ENCODE assay signal across 10 cellular contexts in the genomic region with DNA sequence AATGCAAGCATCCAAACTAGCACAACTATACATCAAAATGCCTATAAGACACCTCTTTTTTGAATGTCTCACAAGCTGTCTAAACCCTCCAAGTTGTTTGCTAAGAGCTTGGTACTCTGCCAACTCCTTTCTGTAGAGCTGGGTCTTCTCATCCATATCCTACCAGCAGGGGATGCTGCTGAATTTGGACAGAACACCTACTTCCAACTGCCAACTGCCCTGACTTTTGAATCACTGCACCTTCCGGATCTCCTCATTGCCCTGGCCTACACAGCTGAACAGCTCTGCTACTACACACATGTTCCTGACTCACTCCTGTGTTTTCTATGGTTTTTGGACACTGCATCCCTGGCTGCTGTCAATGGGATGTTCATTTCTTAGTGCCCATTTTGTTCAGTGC. TPM values are rescaled to one million over a fixed set of nuclear protein-coding genes. Genes with fewer than 3 reads are reported as not detected.
A peak's percentile ranks its signal among the peaks of the same experiment; 100 is the strongest.
DNase-seq lines count a peak whose midpoint lies in the region; ATAC-seq and TF ChIP-seq lines count a peak whose summit lies in the region.
"Had no signal": no experiment of that assay in that cellular context is flagged by ENCODE, and none has a peak within 500 bp of the region (broad histone marks: within the 10 kb centered on the region; RNA-seq: fewer than 3 reads in every experiment).

No MANE protein-coding gene starts in this region.

- no peak overlapping the region for H3K4me3 ChIP-seq in choroid plexus epithelial cell (ENCODE audit: low read depth, low read length)
- H3K4me3 ChIP-seq in gastrocnemius medialis: no peak overlapping the region
- no peak overlapping the region for H3K4me3 ChIP-seq in dorsolateral prefrontal cortex

- H3K4me1 Mint-ChIP-seq in activated CD4-positive, alpha-beta T cell treated with anti-CD3 and anti-CD28 coated beads for 36 hours: peaks cover 8% of the 10 kb centered on the region
- no peaks in the 10 kb centered on the region for H3K4me1 Mint-ChIP-seq in activated CD4-positive, alpha-beta T cell treated with anti-CD3 and anti-CD28 coated beads, Interleukin-2, amount 10 ng/mL, durations not matched to agents 24 days and 14 days

- TF ChIP-seq POLR2A in gastrocnemius medialis (IDR thresholded peaks at IDR 0.05): no peak

- H3K36me3 Mint-ChIP-seq in activated CD4-positive, alpha-beta T cell treated with anti-CD3 and anti-CD28 coated beads for 36 hours (ENCODE audit: low read depth): peaks cover 3% of the 10 kb centered on the region
- H3K36me3 Mint-ChIP-seq in activated CD4-positive, alpha-beta T cell treated with anti-CD3 and anti-CD28 coated beads, Interleukin-2, amount 10 ng/mL, durations not matched to agents 24 days and 14 days (ENCODE audit: low read depth): no peaks in the 10 kb centered on the region
- H3K36me3 Mint-ChIP-seq: CD4-positive, CD25-positive, alpha-beta regulatory T cell had no signal

- H3K9me3 ChIP-seq in gastrocnemius medialis: no peaks in the 10 kb centered on the region

- no peak overlapping the region for H3K27ac Mint-ChIP-seq in activated CD4-positive, alpha-beta T cell treated with anti-CD3 and anti-CD28 coated beads for 36 hours
- H3K27ac Mint-ChIP-seq in activated CD4-positive, alpha-beta T cell treated with anti-CD3 and anti-CD28 coated beads, Interleukin-2, amount 10 ng/mL, durations not matched to agents 24 days and 14 days: no peak overlapping the region
- H3K27ac Mint-ChIP-seq: CD4-positive, CD25-positive, alpha-beta regulatory T cell had no signal

- H3K27me3 Mint-ChIP-seq in activated CD4-positive, alpha-beta T cell treated with anti-CD3 and anti-CD28 coated beads for 36 hours: no peaks in the 10 kb centered on the region
- H3K27me3 Mint-ChIP-seq in activated CD4-positive, alpha-beta T cell treated with anti-CD3 and anti-CD28 coated beads, Interleukin-2, amount 10 ng/mL, durations not matched to agents 24 days and 14 days: peaks cover 2% of the 10 kb centered on the region
- H3K27me3 Mint-ChIP-seq: CD4-positive, CD25-positive, alpha-beta regulatory T cell had no signal

- TF ChIP-seq CTCF in choroid plexus epithelial cell (conservative IDR thresholded peaks at IDR 0.05; ENCODE audit: low read depth, low read length) (peak; percentile 54), gastrocnemius medialis (IDR thresholded peaks at IDR 0.05 in 4 of 5, conservative IDR thresholded peaks at IDR 0.05 in 1 of 5) (peak in 4 of 5 experiments; percentile 23 to 48 (median 26)), dorsolateral prefrontal cortex (IDR thresholded peaks at IDR 0.05 in 54 of 56, conservative IDR thresholded peaks at IDR 0.05 in 2 of 56; ENCODE audit: low read depth in 1 of 56, partially characterized antibody in 56 of 56) (peak in 3 of 56 donors; percentile 11 to 12 (median 11))

- H3K4me3 Mint-ChIP-seq in activated CD4-positive, alpha-beta T cell treated with anti-CD3 and anti-CD28 coated beads for 36 hours: no peak overlapping the region
- no peak overlapping the region for H3K4me3 Mint-ChIP-seq in activated CD4-positive, alpha-beta T cell treated with anti-CD3 and anti-CD28 coated beads, Interleukin-2, amount 10 ng/mL, durations not matched to agents 24 days and 14 days
- H3K4me3 Mint-ChIP-seq: CD4-positive, CD25-positive, alpha-beta regulatory T cell had no signal

- ATAC-seq in activated CD4-positive, alpha-beta T cell treated with anti-CD3 and anti-CD28 coated beads for 36 hours: no peak
- ATAC-seq in gastrocnemius medialis: peak; percentile 72

- POLR2A ChIA-PET in activated CD4-positive, alpha-beta T cell treated with anti-CD3 and anti-CD28 coated beads for 36 hours (lab: Charles Lee): no interaction called here

- H3K9me3 Mint-ChIP-seq in activated CD4-positive, alpha-beta T cell treated with anti-CD3 and anti-CD28 coated beads for 36 hours (ENCODE audit: low read depth): peaks cover 1% of the 10 kb centered on the region
- H3K9me3 Mint-ChIP-seq in activated CD4-positive, alpha-beta T cell treated with anti-CD3 and anti-CD28 coated beads, Interleukin-2, amount 10 ng/mL, durations not matched to agents 24 days and 14 days: no peaks in the 10 kb centered on the region

- H3K27me3 ChIP-seq in gastrocnemius medialis (no peaks in the 10 kb centered on the region), dorsolateral prefrontal cortex (no peaks in the 10 kb centered on the region)

- H3K36me3 ChIP-seq in gastrocnemius medialis: no peaks in the 10 kb centered on the region

- in situ Hi-C loops in gastrocnemius medialis (cut with MboI; ENCODE audit: low sequenced_read_pairs in 4 of 4): no loop called here

- H3K27ac ChIP-seq in gastrocnemius medialis (peak overlapping the region; percentile 54 to 71 (median 62)), dorsolateral prefrontal cortex (no peak overlapping the region)
- H3K27ac ChIP-seq: RWPE1 had no signal

- peak; percentile 14 for DNase-seq in activated CD4-positive, alpha-beta T cell treated with anti-CD3 and anti-CD28 coated beads for 36 hours
- no peak for DNase-seq in activated CD4-positive, alpha-beta T cell treated with anti-CD3 and anti-CD28 coated beads, Interleukin-2, amount 50 U/mL, for 1 hour
- DNase-seq in NCI-H1694 (lab: John Stamatoyannopoulos, UW) (peak; percentile 40), choroid plexus epithelial cell (ENCODE audit: low read depth) (peak; percentile 73), gastrocnemius medialis (peak in 1 of 2 donors; percentile 48), dorsolateral prefrontal cortex (no peak)
- no peak for DNase-seq in activated CD4-positive, alpha-beta T cell treated with anti-CD3 and anti-CD28 coated beads, Interleukin-2, amount 10 ng/mL, durations not matched to agents 24 days and 14 days
- no peak for DNase-seq in stimulated activated CD4-positive, alpha-beta T cell treated with anti-CD3 and anti-CD28 coated beads, Interleukin-2, amount 100 ng/mL, for 48 hours

- peaks cover 10 to 16% of the 10 kb centered on the region in 2 donors for H3K4me1 ChIP-seq in gastrocnemius medialis

- intact Hi-C loops in activated CD4-positive, alpha-beta T cell treated with anti-CD3 and anti-CD28 coated beads for 36 hours (cut with DNase I, micrococcal nuclease): no loop called here
- intact Hi-C loops in gastrocnemius medialis (cut with DNase I; ENCODE audit: low total_unique reads) (loop anchor here (5.0 kb wide), 1 partner anchor 45 kb away; no protein-coding TSS in a partner anchor), dorsolateral prefrontal cortex (cut with DNase I) (no loop called here)
- intact Hi-C loops in activated CD4-positive, alpha-beta T cell treated with anti-CD3 and anti-CD28 coated beads, Interleukin-2, amount 10 ng/mL, durations not matched to agents 24 days and 14 days (cut with micrococcal nuclease): no loop called here

- CTCF ChIA-PET in activated CD4-positive, alpha-beta T cell treated with anti-CD3 and anti-CD28 coated beads for 36 hours (lab: Charles Lee): interaction anchor here (0.6 to 0.8 kb wide), 2 partner anchors 13 to 1633 kb away, joined by 3 to 4 read pairs; no protein-coding TSS in a partner anchor

RNA-seq across cellular contexts. Expression of gene FAM184B, which starts 18.7 kb away (rescaled TPM):
- total RNA-seq in activated CD4-positive, alpha-beta T cell treated with anti-CD3 and anti-CD28 coated beads for 36 hours: under 1 TPM in 1 of 2 experiments, not detected in 1; 0.04 TPM
- total RNA-seq in gastrocnemius medialis (under 1 TPM in 3 of 4 donors, not detected in 1; 0.11 to 0.53 (median 0.49) TPM), dorsolateral prefrontal cortex (1 to 10 TPM; 1.4 to 3.9 (median 2.3) TPM)
- not detected in 2 replicates for total RNA-seq in activated CD4-positive, alpha-beta T cell treated with anti-CD3 and anti-CD28 coated beads, Interleukin-2, amount 10 ng/mL, durations not matched to agents 24 days and 14 days
- total RNA-seq: CD4-positive, CD25-positive, alpha-beta regulatory T cell had no signal

RNA-seq across cellular contexts. Expression of gene DCAF16, which starts 47.9 kb away (rescaled TPM):
- total RNA-seq in activated CD4-positive, alpha-beta T cell treated with anti-CD3 and anti-CD28 coated beads for 36 hours: 10 to 100 TPM; 40.3 to 47.5 TPM
- total RNA-seq in gastrocnemius medialis: 10 to 100 TPM in 2 of 4 donors, 1 to 10 TPM in 2; 5.8 to 12.3 (median 8.2) TPM
- total RNA-seq in activated CD4-positive, alpha-beta T cell treated with anti-CD3 and anti-CD28 coated beads, Interleukin-2, amount 10 ng/mL, durations not matched to agents 24 days and 14 days: 47.1 and 51.4 TPM in 2 replicates
- total RNA-seq in dorsolateral prefrontal cortex: 10 to 100 TPM; 24.8 to 77.9 (median 45.8) TPM

RNA-seq across cellular contexts. Expression of gene NCAPG, which starts 48.1 kb away (rescaled TPM):
- 10 to 100 TPM; 73.8 to 82.8 TPM for total RNA-seq in activated CD4-positive, alpha-beta T cell treated with anti-CD3 and anti-CD28 coated beads for 36 hours
- total RNA-seq in gastrocnemius medialis (under 1 TPM in 3 of 4 donors, not detected in 1; 0.25 to 0.49 (median 0.33) TPM), dorsolateral prefrontal cortex (1 to 10 TPM in 10 of 120 experiments, under 1 TPM in 63, not detected in 47; 0.12 to 1.8 (median 0.44) TPM)
- 46.3 and 53.4 TPM in 2 replicates for total RNA-seq in activated CD4-positive, alpha-beta T cell treated with anti-CD3 and anti-CD28 coated beads, Interleukin-2, amount 10 ng/mL, durations not matched to agents 24 days and 14 days

Comparison
In these comparisons a context has a peak if more than half of its experiments do, and no peak if none do; other contexts are left out.
1. DNase-seq: peak in activated CD4-positive, alpha-beta T cell treated with anti-CD3 and anti-CD28 coated beads for 36 hours (single experiment), NCI-H1694 (single experiment) and choroid plexus epithelial cell (single experiment); none in activated CD4-positive, alpha-beta T cell treated with anti-CD3 and anti-CD28 coated beads, Interleukin-2, amount 50 U/mL, for 1 hour (single experiment), activated CD4-positive, alpha-beta T cell treated with anti-CD3 and anti-CD28 coated beads, Interleukin-2, amount 10 ng/mL, durations not matched to agents 24 days and 14 days (single experiment), stimulated activated CD4-positive, alpha-beta T cell treated with anti-CD3 and anti-CD28 coated beads, Interleukin-2, amount 100 ng/mL, for 48 hours (0 of 2) and dorsolateral prefrontal cortex (0 of 10).
2. H3K27ac ChIP-seq: peak in gastrocnemius medialis (4 of 4); none in dorsolateral prefrontal cortex (0 of 59).
3. RNA of gene NCAPG, which starts 48.1 kb away (total RNA-seq): 73.8 to 82.8 TPM in activated CD4-positive, alpha-beta T cell treated with anti-CD3 and anti-CD28 coated beads for 36 hours and 46.3 to 53.4 TPM in activated CD4-positive, alpha-beta T cell treated with anti-CD3 and anti-CD28 coated beads, Interleukin-2, amount 10 ng/mL, durations not matched to agents 24 days and 14 days; 0.25 to 0.49 TPM in gastrocnemius medialis and 0.12 to 1.8 TPM in dorsolateral prefrontal cortex; every median in the first group is over 10 times any median in the second.